In genomic region chr1:93616996-93617669, GRCh38 we compare ENCODE assay signal across 10 cellular contexts.
DNase-seq lines count a peak whose midpoint lies in the region; ATAC-seq, FAIRE-seq and TF ChIP-seq lines count a peak whose summit lies in the region.
"Had no signal": no experiment of that assay in that cellular context is flagged by ENCODE, and none has a peak within 500 bp of the region (broad histone marks: within the 10 kb centered on the region; RNA-seq: fewer than 3 reads in every experiment).

No MANE protein-coding gene starts in this region.

- no peaks in the 10 kb centered on the region for H3K36me3 Mint-ChIP-seq in activated T-helper 17 cell treated with anti-CD3 and anti-CD28 coated beads, Interleukin-2, amount 50 U/mL, for 72 hours (ENCODE audit: low read depth)
- H3K36me3 Mint-ChIP-seq: naive B cell had no signal

- no peak overlapping the region for H3K4me3 ChIP-seq in RWPE2 (ENCODE audit: severe bottlenecking)

- POLR2A ChIA-PET in HEK293T (lab: Yijun Ruan, JAX): interaction anchor here (1.1 to 1.4 kb wide), 2 partner anchors 11 to 229 kb away, joined by 3 to 4 read pairs; no protein-coding TSS in a partner anchor

- peaks cover 22% of the 10 kb centered on the region for H3K4me1 Mint-ChIP-seq in activated T-helper 17 cell treated with anti-CD3 and anti-CD28 coated beads, Interleukin-2, amount 50 U/mL, for 72 hours

- H3K9me3 ChIP-seq in RWPE2 (ENCODE audit: severe bottlenecking): no peaks in the 10 kb centered on the region

- no peaks in the 10 kb centered on the region for H3K27me3 ChIP-seq in RWPE2 (ENCODE audit: insufficient read depth, poor library complexity, severe bottlenecking)

- FAIRE-seq in HTR-8/SVneo (lab: Jason Lieb, UNC): no peak
- no peak for FAIRE-seq in D721Med (lab: Jason Lieb, UNC)

- DNase-seq in Daoy (ENCODE audit: low read depth) (peak; percentile 69), RWPE2 (ENCODE audit: low spot score) (no peak), head of caudate nucleus (peak in 29 of 42 donors; percentile 20 to 79 (median 56)), retina (peak; percentile 47), HEK293T (ENCODE audit: extremely low spot score) (no peak), HTR-8/SVneo (ENCODE audit: insufficient read length, low spot score) (no peak), D721Med (ENCODE audit: insufficient read length, low spot score) (no peak)
- DNase-seq: activated B cell treated with CpG ODN at 0.5 μM for 24 hours, naive B cell had no signal

- peak overlapping the region; percentile 96 for H3K27ac ChIP-seq in RWPE2 (ENCODE audit: poor library complexity, severe bottlenecking)

- H3K4me3 Mint-ChIP-seq in activated T-helper 17 cell treated with anti-CD3 and anti-CD28 coated beads, Interleukin-2, amount 50 U/mL, for 72 hours: no peak overlapping the region
- H3K4me3 Mint-ChIP-seq: activated B cell treated with CpG ODN at 0.5 μM for 24 hours had no signal

- H3K27ac Mint-ChIP-seq in activated T-helper 17 cell treated with anti-CD3 and anti-CD28 coated beads, Interleukin-2, amount 50 U/mL, for 72 hours: no peak overlapping the region

- peak; percentile 30 for ATAC-seq in RWPE2 (ENCODE audit: low read depth)
- ATAC-seq in activated T-helper 17 cell treated with anti-CD3 and anti-CD28 coated beads, Interleukin-2, amount 50 U/mL, for 72 hours (replicated peaks): no peak

- peaks cover 86% of the 10 kb centered on the region for H3K4me1 ChIP-seq in RWPE2 (ENCODE audit: insufficient read depth, poor library complexity, severe bottlenecking)

- intact Hi-C loops in head of caudate nucleus (cut with DNase I): no loop called here

- CTCF ChIA-PET in HEK293T (lab: Yijun Ruan, JAX): interaction anchor here (0.6 to 3.0 kb wide), 5 partner anchors 9 to 197 kb away, joined by 3 to 13 read pairs (median 4); no protein-coding TSS in a partner anchor

- no peaks in the 10 kb centered on the region for H3K27me3 Mint-ChIP-seq in activated T-helper 17 cell treated with anti-CD3 and anti-CD28 coated beads, Interleukin-2, amount 50 U/mL, for 72 hours
- H3K27me3 Mint-ChIP-seq: activated B cell treated with CpG ODN at 0.5 μM for 24 hours, naive B cell had no signal

- no peaks in the 10 kb centered on the region for H3K9me3 Mint-ChIP-seq in activated T-helper 17 cell treated with anti-CD3 and anti-CD28 coated beads, Interleukin-2, amount 50 U/mL, for 72 hours
- H3K9me3 Mint-ChIP-seq: activated B cell treated with CpG ODN at 0.5 μM for 24 hours, naive B cell had no signal

- peaks cover 25% of the 10 kb centered on the region for H3K36me3 ChIP-seq in RWPE2 (ENCODE audit: low read depth)

- TF ChIP-seq CTCF in RWPE2 (IDR thresholded peaks at IDR 0.05; ENCODE audit: poor library complexity, severe bottlenecking) (no peak), D721Med (IDR thresholded peaks at IDR 0.05; ENCODE audit: insufficient read depth, missing control alignments) (no peak)

TF ChIP-seq in HEK293T, 16 proteins besides CTCF, POLR2A, EP300 and RAD21:
- no peak for TF ChIP-seq TARDBP (IDR thresholded peaks at IDR 0.05)
- no peak for TF ChIP-seq CTBP1 (IDR thresholded peaks at IDR 0.05; ENCODE audit: borderline replicate concordance)
- no peak for TF ChIP-seq ZNF384 (IDR thresholded peaks at IDR 0.05)
- TF ChIP-seq LEF1 (IDR thresholded peaks at IDR 0.05; ENCODE audit: borderline replicate concordance): no peak
- no peak for TF ChIP-seq PKNOX1 (IDR thresholded peaks at IDR 0.05)
- TF ChIP-seq HDGF (IDR thresholded peaks at IDR 0.05; ENCODE audit: borderline replicate concordance): no peak
- no peak for TF ChIP-seq BHLHE40 (IDR thresholded peaks at IDR 0.05; ENCODE audit: borderline replicate concordance)
- no peak for TF ChIP-seq FOXM1 (IDR thresholded peaks at IDR 0.05; ENCODE audit: borderline replicate concordance)
- no peak for TF ChIP-seq L3MBTL2 (conservative IDR thresholded peaks at IDR 0.05)
- no peak for TF ChIP-seq SP1 (IDR thresholded peaks at IDR 0.05)
- no peak for TF ChIP-seq SUZ12 (IDR thresholded peaks at IDR 0.05)
- TF ChIP-seq ARNT (IDR thresholded peaks at IDR 0.05): no peak
- no peak for TF ChIP-seq FOXK2 (IDR thresholded peaks at IDR 0.05)
- no peak for TF ChIP-seq FOXA1 (IDR thresholded peaks at IDR 0.05)
- no peak for TF ChIP-seq ELF4 (IDR thresholded peaks at IDR 0.05)
- no peak for TF ChIP-seq NFRKB (IDR thresholded peaks at IDR 0.05)

Comparison
In these comparisons a context has a peak if more than half of its experiments do, and no peak if none do; other contexts are left out.
1. DNase-seq: peak in Daoy (single experiment), head of caudate nucleus (29 of 42) and retina (single experiment); none in RWPE2 (single experiment), HEK293T (single experiment), HTR-8/SVneo (single experiment) and D721Med (single experiment).